ENCODE assay signal across 16 cellular contexts in genomic region chr6:13365320-13365719, GRCh38. TPM values are rescaled to one million over a fixed set of nuclear protein-coding genes. Genes with fewer than 3 reads are reported as not detected.
A peak's percentile ranks its signal among the peaks of the same experiment; 100 is the strongest.
DNase-seq lines count a peak whose midpoint lies in the region; ATAC-seq and TF ChIP-seq lines count a peak whose summit lies in the region.
"Had no signal": no experiment of that assay in that cellular context is flagged by ENCODE, and none has a peak within 500 bp of the region (broad histone marks: within the 10 kb centered on the region; RNA-seq: fewer than 3 reads in every experiment).

No MANE protein-coding gene starts in this region.

- H2BK12ac ChIP-seq in mesenchymal stem cell (ENCODE audit: low read length in 2 of 2), result no peak overlapping the region

- no peak overlapping the region for H3K18ac ChIP-seq in IMR-90 (ENCODE audit: low read depth, low read length)
- H3K18ac ChIP-seq in mesenchymal stem cell (ENCODE audit: low read depth in 1 of 2, low read length in 2 of 2), result no peak overlapping the region

- H3K27me3 Mint-ChIP-seq in chondrocyte (ENCODE audit: low read depth), result no peaks in the 10 kb centered on the region
- no peaks in the 10 kb centered on the region for H3K27me3 Mint-ChIP-seq in GM23338 (ENCODE audit: insufficient read depth, low read depth, poor library complexity)
- H3K27me3 Mint-ChIP-seq: CD4-positive, alpha-beta memory T cell had no signal

- H3K14ac ChIP-seq in IMR-90 (replicated peaks; ENCODE audit: low read depth, low read length) (no peak overlapping the region), mesenchymal stem cell (ENCODE audit: low read length in 2 of 2) (no peak overlapping the region)

- dilution Hi-C loops in IMR-90 (cut with HindIII; ENCODE audit: low sequenced_read_pairs, unreplicated experiment), result no loop called here

- H3K23ac ChIP-seq in IMR-90 (ENCODE audit: low read depth, low read length), result no peak overlapping the region
- H3K23ac ChIP-seq in mesenchymal stem cell (ENCODE audit: low read length in 2 of 2), result no peak overlapping the region

- in situ Hi-C loops in IMR-90 (cut with MboI; ENCODE audit: low sequenced_read_pairs), result no loop called here

- H3K9me3 ChIP-seq in IMR-90 (ENCODE audit: control insufficient read depth, insufficient read depth, low read length) (no peaks in the 10 kb centered on the region), mesenchymal stem cell (ENCODE audit: control insufficient read depth, low read length) (no peaks in the 10 kb centered on the region)

- H2BK120ac ChIP-seq in IMR-90 (ENCODE audit: low read depth, low read length), result no peak overlapping the region
- H2BK120ac ChIP-seq in mesenchymal stem cell (ENCODE audit: low read depth, low read length), result no peak overlapping the region

- no peaks in the 10 kb centered on the region for H4K20me1 ChIP-seq in IMR-90 (ENCODE audit: insufficient read depth, low read length)
- H4K20me1 ChIP-seq in GM23338 (replicated peaks; ENCODE audit: insufficient read depth), result no peaks in the 10 kb centered on the region; the same call in 1 of the 2 replicates

- H3K9me2 ChIP-seq in GM23338 (ENCODE audit: insufficient read depth), result no peaks in the 10 kb centered on the region

- no peak for TF ChIP-seq RAD21 in IMR-90 (IDR thresholded peaks at IDR 0.05; ENCODE audit: low read length)

- H3K56ac ChIP-seq in IMR-90 (ENCODE audit: extremely low read depth, insufficient read depth, low read length), result no peak overlapping the region

- no peak for TF ChIP-seq CTCF in IMR-90 (conservative IDR thresholded peaks at IDR 0.05; ENCODE audit: low read depth, low read length)
- no peak for TF ChIP-seq CTCF in chondrocyte (IDR thresholded peaks at IDR 0.05)
- no peak for TF ChIP-seq CTCF in GM23338 (conservative IDR thresholded peaks at IDR 0.05; ENCODE audit: low read depth in 2 of 2)

- H3K4me3 Mint-ChIP-seq in chondrocyte (ENCODE audit: unreplicated experiment) (no peak overlapping the region), GM23338 (no peak overlapping the region)
- H3K4me3 Mint-ChIP-seq: CD4-positive, alpha-beta memory T cell; H9; HFFc6 had no signal

- H4K8ac ChIP-seq in IMR-90 (ENCODE audit: low read depth in 2 of 2, low read length in 2 of 2) (no peak overlapping the region), mesenchymal stem cell (ENCODE audit: low read length) (no peak overlapping the region)

- intact Hi-C loops in IMR-90 (cut with micrococcal nuclease), result no loop called here

- H3K79me1 ChIP-seq in IMR-90 (ENCODE audit: low read depth in 1 of 2, low read length in 2 of 2), result peaks cover 0 to 9% of the 10 kb centered on the region in 2 experiments; a peak in 1 of 4 replicates
- H3K79me1 ChIP-seq in mesenchymal stem cell (replicated peaks; ENCODE audit: low read length, poor library complexity, severe bottlenecking), result peaks cover 2% of the 10 kb centered on the region

- H3K4ac ChIP-seq in IMR-90 (ENCODE audit: low read depth, low read length) (no peak overlapping the region), mesenchymal stem cell (ENCODE audit: low read depth in 1 of 2, low read length in 2 of 2) (no peak overlapping the region)

- WGBS in IMR-90 (ENCODE audit: extremely low coverage in 2 of 2, insufficient read length in 1 of 2), 2 experiments, result 99% methylated on average over 15 of the region's 39 CpGs; no CpG with 5 or more reads in 1 of the 2 experiments
- 98% methylated on average over 33 of the region's 39 CpGs for WGBS in mesenchymal stem cell

- H4K5ac ChIP-seq in IMR-90 (ENCODE audit: low read depth, low read length), result no peak overlapping the region

- POLR2A ChIA-PET in IMR-90 (lab: Charles Lee; ENCODE audit: unreplicated experiment), result no interaction called here

- no TSS peak for BruUV-seq in IMR-90 (replicated peaks; lab: Mats Ljungman, UMichigan)

- no peak overlapping the region for H2AFZ ChIP-seq in IMR-90 (replicated peaks; ENCODE audit: low read length, poor library complexity)
- no peak overlapping the region for H2AFZ ChIP-seq in mesenchymal stem cell (ENCODE audit: low read depth, low read length)
- H2AFZ ChIP-seq in GM23338, result no peak overlapping the region

- ATAC-seq in IMR-90 (ENCODE audit: low read depth), result no peak
- no peak for ATAC-seq in HG03196 (IDR thresholded peaks at IDR 0.05; ENCODE audit: unreplicated experiment)
- ATAC-seq in GM23338, result no peak
- no peak for ATAC-seq in HG02798 (IDR thresholded peaks at IDR 0.05; ENCODE audit: poor library complexity, unreplicated experiment)
- ATAC-seq: HCT116 had no signal

- peaks cover 15% of the 10 kb centered on the region for H3K4me1 Mint-ChIP-seq in chondrocyte (ENCODE audit: low read depth)
- H3K4me1 Mint-ChIP-seq in GM23338, result peaks cover 17% of the 10 kb centered on the region
- H3K4me1 Mint-ChIP-seq: CD4-positive, alpha-beta memory T cell had no signal

- no peak for TF ChIP-seq POLR2A in IMR-90 (IDR thresholded peaks at IDR 0.05; ENCODE audit: low read depth, low read length)

- no peak overlapping the region for H2BK5ac ChIP-seq in IMR-90 (ENCODE audit: low read depth, low read length, poor library complexity, severe bottlenecking)
- no peak overlapping the region for H2BK5ac ChIP-seq in mesenchymal stem cell (ENCODE audit: low read depth, low read length, poor library complexity, severe bottlenecking)

- H3K4me1 ChIP-seq in IMR-90 (ENCODE audit: control insufficient read depth, insufficient read depth, low read length), result peaks cover 7% of the 10 kb centered on the region
- H3K4me1 ChIP-seq in mesenchymal stem cell (ENCODE audit: control insufficient read depth, insufficient read depth, low read depth, low read length), result peaks cover 12% of the 10 kb centered on the region
- H3K4me1 ChIP-seq in GM23338 (ENCODE audit: insufficient read depth), result peaks cover 13% of the 10 kb centered on the region

- H3K9me1 ChIP-seq in IMR-90 (ENCODE audit: insufficient read depth, low read length), result peaks cover 16% of the 10 kb centered on the region

- DNase-seq in IMR-90 (no peak), chondrocyte (ENCODE audit: low spot score) (peak; percentile 88), mesenchymal stem cell (no peak), GM23338 (ENCODE audit: low spot score) (no peak)
- DNase-seq: C1 segment of cervical spinal cord; Calu3; CD4-positive, alpha-beta memory T cell; COR-L47; DMS53; DMS79 treated with DMSO at 0.1 percent for 48 hours; GF-D8; H9; HFFc6 had no signal

- no peaks in the 10 kb centered on the region for H3F3A ChIP-seq in GM23338 (replicated peaks; ENCODE audit: low read depth)

- H3K9me3 Mint-ChIP-seq in chondrocyte (ENCODE audit: low read depth) (no peaks in the 10 kb centered on the region), GM23338 (no peaks in the 10 kb centered on the region)
- H3K9me3 Mint-ChIP-seq: CD4-positive, alpha-beta memory T cell; H9; HFFc6 had no signal

- H3K4me3 ChIP-seq in IMR-90 (ENCODE audit: insufficient read depth, low read depth, low read length), result no peak overlapping the region
- H3K4me3 ChIP-seq in mesenchymal stem cell (ENCODE audit: insufficient read depth in 1 of 2, low read depth in 1 of 2, low read length in 2 of 2), result peak overlapping the region in 1 of 2 experiments; percentile 17
- H3K4me3 ChIP-seq in GM23338, result no peak overlapping the region

- H3K79me2 ChIP-seq in GM23338 (replicated peaks; ENCODE audit: insufficient read depth), result no peaks in the 10 kb centered on the region

- H3K4me2 ChIP-seq in IMR-90 (ENCODE audit: low read depth, low read length) (no peak overlapping the region), mesenchymal stem cell (ENCODE audit: low read length, poor library complexity, severe bottlenecking) (no peak overlapping the region), GM23338 (no peak overlapping the region)

- H2AK5ac ChIP-seq in IMR-90 (ENCODE audit: low read depth, low read length), result peak overlapping the region; percentile 7; the same call in 1 of the 2 replicates
- H2AK5ac ChIP-seq in mesenchymal stem cell (ENCODE audit: low read length, severe bottlenecking), result no peak overlapping the region

- peak overlapping the region; percentile 62 for H2AK9ac ChIP-seq in IMR-90 (replicated peaks; ENCODE audit: low read depth, low read length, poor library complexity)

- H3K36me3 ChIP-seq in IMR-90 (ENCODE audit: control insufficient read depth, insufficient read depth, low read length) (peaks cover 1% of the 10 kb centered on the region; the same call in 1 of the 2 replicates), mesenchymal stem cell (ENCODE audit: control insufficient read depth in 1 of 2, insufficient read depth in 2 of 2, low read depth in 1 of 2, low read length in 2 of 2) (peaks cover 0 to 11% of the 10 kb centered on the region in 2 experiments), GM23338 (ENCODE audit: insufficient read depth) (no peaks in the 10 kb centered on the region; the same call in 1 of the 2 replicates)

- H3K36me3 Mint-ChIP-seq in chondrocyte (ENCODE audit: low read depth) (peaks cover 2% of the 10 kb centered on the region), GM23338 (ENCODE audit: low read depth) (peaks cover 2% of the 10 kb centered on the region; the same call in 2 of the 3 replicates)
- H3K36me3 Mint-ChIP-seq: CD4-positive, alpha-beta memory T cell had no signal

- CTCF ChIA-PET in IMR-90 (lab: Yijun Ruan, JAX), result no interaction called here

- no peak overlapping the region for H4K91ac ChIP-seq in IMR-90 (ENCODE audit: insufficient read depth, low read depth, low read length)
- H4K91ac ChIP-seq in mesenchymal stem cell (ENCODE audit: low read length), result peak overlapping the region; percentile 45

- no peak overlapping the region for H3K27ac ChIP-seq in IMR-90 (ENCODE audit: insufficient read depth, low read length)
- H3K27ac ChIP-seq in mesenchymal stem cell (ENCODE audit: low read length, poor library complexity, severe bottlenecking), result no peak overlapping the region
- no peak overlapping the region for H3K27ac ChIP-seq in GM23338 (ENCODE audit: low read depth)

- H2BK15ac ChIP-seq in IMR-90 (ENCODE audit: low read depth, low read length), result no peak overlapping the region
- H2BK15ac ChIP-seq in mesenchymal stem cell (ENCODE audit: low read depth, poor library complexity, severe bottlenecking), result no peak overlapping the region

- no peak overlapping the region for H3K27ac Mint-ChIP-seq in chondrocyte (ENCODE audit: unreplicated experiment)
- H3K27ac Mint-ChIP-seq in GM23338, result no peak overlapping the region
- H3K27ac Mint-ChIP-seq: CD4-positive, alpha-beta memory T cell; H9; HFFc6 had no signal

- H3K9ac ChIP-seq in IMR-90 (ENCODE audit: low read depth, low read length), result no peak overlapping the region
- H3K9ac ChIP-seq in mesenchymal stem cell (ENCODE audit: low read length), result no peak overlapping the region

- no peaks in the 10 kb centered on the region for H3K27me3 ChIP-seq in IMR-90 (ENCODE audit: control insufficient read depth, insufficient read depth, low read length)
- no peaks in the 10 kb centered on the region for H3K27me3 ChIP-seq in mesenchymal stem cell (ENCODE audit: control insufficient read depth in 1 of 2, insufficient read depth in 1 of 2, low read length in 2 of 2)
- no peaks in the 10 kb centered on the region for H3K27me3 ChIP-seq in GM23338 (ENCODE audit: insufficient read depth)

- H2BK20ac ChIP-seq in IMR-90 (ENCODE audit: low read depth, low read length), result no peak overlapping the region

RNA-seq across cellular contexts. Expression of gene TBC1D7, which starts 37.0 kb away (rescaled TPM):
- total RNA-seq in IMR-90 (2012; rRNA removed) (14.3 and 16.4 TPM in 2 replicates), chondrocyte (19.4 to 21.7 TPM (median 19.8 TPM) in 3 replicates)
- polyA plus RNA-seq in IMR-90 (2012; rRNA removed) (17.6 and 22.6 TPM in 2 replicates), GM23338 (2016; fragmentation: Nextera tagmentation; extraction: Ambion mirVana) (57.7 and 70.4 TPM in 2 replicates)
- 9.8 and 23.1 TPM in 2 replicates for polyA plus RNA-seq in IMR-90 (2012; cell fraction: cytosol; rRNA removed)
- polyA plus RNA-seq in IMR-90 (2012; cell fraction: nucleus; rRNA removed; ENCODE audit: low replicate concordance), result 3.2 and 15.3 TPM in 2 replicates
- 31.7 TPM for polyA plus RNA-seq in mesenchymal stem cell (2013, experiment 1 of 2)
- 30.4 TPM for polyA plus RNA-seq in mesenchymal stem cell (2013, experiment 2 of 2)
- total RNA-seq in GM23338 (2014; rRNA removed; shearing (Covaris generic)), result 42.8 and 62.0 TPM in 2 replicates
